Comparison of ENCODE assay signal across 21 cellular contexts in the genomic region with DNA sequence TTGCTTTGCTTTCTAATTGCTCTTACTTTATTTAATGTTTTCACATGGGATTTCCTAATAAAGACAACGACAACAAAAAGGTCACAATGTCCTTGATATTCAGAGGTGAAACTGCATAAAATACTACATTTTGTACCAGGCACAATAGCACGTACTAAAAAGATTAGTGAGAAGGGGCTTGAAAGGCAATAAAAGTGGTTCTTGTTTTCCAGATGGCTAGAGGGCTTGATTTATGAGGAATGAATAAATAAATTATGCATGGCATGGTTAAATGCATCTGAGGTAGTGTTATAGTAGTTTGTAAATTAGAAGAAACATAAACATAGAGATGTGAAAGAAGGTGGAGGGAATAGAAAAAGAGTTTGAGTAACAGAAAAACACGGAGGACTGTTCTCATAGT.
A peak's percentile ranks its signal among the peaks of the same experiment; 100 is the strongest.
DNase-seq lines count a peak whose midpoint lies in the region; ATAC-seq, FAIRE-seq and TF ChIP-seq lines count a peak whose summit lies in the region.
"Had no signal": no experiment of that assay in that cellular context is flagged by ENCODE, and none has a peak within 500 bp of the region (broad histone marks: within the 10 kb centered on the region; RNA-seq: fewer than 3 reads in every experiment).

No MANE protein-coding gene starts in this region.

- no TSS peak for BruUV-seq in PC-3 (replicated peaks; lab: Mats Ljungman, UMichigan)

- no peaks in the 10 kb centered on the region for H3F3A ChIP-seq in PC-3 (ENCODE audit: low read length, unreplicated experiment)

- no peak overlapping the region for H3K27ac ChIP-seq in HEK293 (ENCODE audit: extremely low read depth, low read depth, low read length)
- no peak overlapping the region for H3K27ac ChIP-seq in astrocyte (ENCODE audit: low read depth, low read length)
- no peak overlapping the region for H3K27ac ChIP-seq in right atrium auricular region
- H3K27ac ChIP-seq in PC-3 (ENCODE audit: low read length) = no peak overlapping the region
- H3K27ac ChIP-seq: BLaER1 treated with 17β-estradiol and CSF1 and Interleukin-3, amounts not matched to agents 10 nM and 100 nM; C4-2B had no signal

- H3K4me3 Mint-ChIP-seq in astrocyte (ENCODE audit: unreplicated experiment) = no peak overlapping the region
- H3K4me3 Mint-ChIP-seq in nephron = no peak overlapping the region
- H3K4me3 Mint-ChIP-seq: B cell; CD4-positive, alpha-beta T cell; CD8-positive, alpha-beta T cell had no signal

- CTCF ChIA-PET in HEK293 (lab: Yijun Ruan, JAX) = no interaction called here
- CTCF ChIA-PET in PC-3 (lab: Charles Lee) = no interaction called here

- H3K36me3 Mint-ChIP-seq in astrocyte (ENCODE audit: low read depth, unreplicated experiment) (peaks cover 2% of the 10 kb centered on the region), nephron (ENCODE audit: low read depth) (no peaks in the 10 kb centered on the region)
- H3K36me3 Mint-ChIP-seq: CD8-positive, alpha-beta T cell had no signal

- no peaks in the 10 kb centered on the region for H3K27me3 Mint-ChIP-seq in astrocyte (ENCODE audit: low read depth, unreplicated experiment)
- no peaks in the 10 kb centered on the region for H3K27me3 Mint-ChIP-seq in nephron (ENCODE audit: low read depth)
- H3K27me3 Mint-ChIP-seq: B cell; CD4-positive, alpha-beta T cell had no signal

- no peak overlapping the region for H2AFZ ChIP-seq in astrocyte (ENCODE audit: low read depth, low read length)
- no peak overlapping the region for H2AFZ ChIP-seq in PC-3 (ENCODE audit: low read length)

- H3K36me3 ChIP-seq in HEK293 (ENCODE audit: control insufficient read depth in 2 of 2, insufficient read depth in 1 of 2, low read length in 2 of 2) (no peaks in the 10 kb centered on the region), astrocyte (ENCODE audit: insufficient read depth, low read length) (no peaks in the 10 kb centered on the region), right atrium auricular region (no peaks in the 10 kb centered on the region), PC-3 (ENCODE audit: low read depth, low read length) (no peaks in the 10 kb centered on the region)

- peak; percentile 99 for FAIRE-seq in astrocyte (lab: Jason Lieb, UNC)
- FAIRE-seq: A204.1, D721Med, G401.6 had no signal

- H3K4me1 Mint-ChIP-seq in astrocyte (ENCODE audit: low read depth, unreplicated experiment) (peaks cover 7% of the 10 kb centered on the region), nephron (peaks cover 10% of the 10 kb centered on the region)
- H3K4me1 Mint-ChIP-seq: B cell had no signal

- H3K9me3 ChIP-seq in HEK293 (ENCODE audit: control insufficient read depth, insufficient read depth, low read depth, low read length) (no peaks in the 10 kb centered on the region), astrocyte (ENCODE audit: insufficient read depth, low read depth, low read length) (no peaks in the 10 kb centered on the region), right atrium auricular region (no peaks in the 10 kb centered on the region), PC-3 (ENCODE audit: low read length) (no peaks in the 10 kb centered on the region)
- H3K9me3 ChIP-seq: Caco-2 had no signal

- intact Hi-C loops in PC-3 (cut with micrococcal nuclease) = no loop called here

- ATAC-seq in esophagus mucosa (no peak), PC-3 (no peak)
- ATAC-seq: CD8-positive, alpha-beta T cell had no signal

- no peak overlapping the region for H3K4me2 ChIP-seq in astrocyte (ENCODE audit: low read length)
- no peak overlapping the region for H3K4me2 ChIP-seq in PC-3 (ENCODE audit: low read length)
- H3K4me2 ChIP-seq: BLaER1 treated with 17β-estradiol and CSF1 and Interleukin-3, amounts not matched to agents 10 nM and 100 nM had no signal

- H3K27ac Mint-ChIP-seq in astrocyte (ENCODE audit: unreplicated experiment) = no peak overlapping the region
- peak overlapping the region in 2 of 3 experiments; percentile 37 to 84 for H3K27ac Mint-ChIP-seq in nephron
- H3K27ac Mint-ChIP-seq: B cell; CD4-positive, alpha-beta T cell; CD8-positive, alpha-beta T cell had no signal

- POLR2A ChIA-PET in HEK293 (lab: Yijun Ruan, JAX) = no interaction called here
- POLR2A ChIA-PET in PC-3 (lab: Charles Lee; ENCODE audit: unreplicated experiment) = no interaction called here

- no peak overlapping the region for H3K9ac ChIP-seq in astrocyte (ENCODE audit: low read length)
- no peak overlapping the region for H3K9ac ChIP-seq in PC-3 (ENCODE audit: low read length)
- H3K9ac ChIP-seq: BLaER1 treated with 17β-estradiol and CSF1 and Interleukin-3, amounts not matched to agents 10 nM and 100 nM had no signal

- H3K9me3 Mint-ChIP-seq in astrocyte (ENCODE audit: unreplicated experiment) = no peaks in the 10 kb centered on the region
- no peaks in the 10 kb centered on the region for H3K9me3 Mint-ChIP-seq in nephron
- H3K9me3 Mint-ChIP-seq: CD4-positive, alpha-beta T cell; CD8-positive, alpha-beta T cell had no signal

- TF ChIP-seq CTCF in HEK293 (tag by site-specific recombination; IDR thresholded peaks at IDR 0.05) (no peak), astrocyte (IDR thresholded peaks at IDR 0.05; ENCODE audit: insufficient read depth, low read depth, low read length) (no peak), nephron (IDR thresholded peaks at IDR 0.05; ENCODE audit: unreplicated experiment in 3 of 3) (no peak), right atrium auricular region (IDR thresholded peaks at IDR 0.05) (no peak), PC-3 (conservative IDR thresholded peaks at IDR 0.05; ENCODE audit: low read depth, low read length) (no peak)

- H3K27me3 ChIP-seq in astrocyte (ENCODE audit: insufficient read depth, low read length) (no peaks in the 10 kb centered on the region), right atrium auricular region (no peaks in the 10 kb centered on the region), PC-3 (ENCODE audit: low read length) (no peaks in the 10 kb centered on the region)

- no peaks in the 10 kb centered on the region for H3K9me2 ChIP-seq in PC-3 (replicated peaks; ENCODE audit: low read length)

- H3K4me1 ChIP-seq in HEK293 (ENCODE audit: control insufficient read depth, insufficient read depth, low read length) = no peaks in the 10 kb centered on the region
- H3K4me1 ChIP-seq in astrocyte (ENCODE audit: insufficient read depth, low read length) = no peaks in the 10 kb centered on the region
- no peaks in the 10 kb centered on the region for H3K4me1 ChIP-seq in right atrium auricular region
- no peaks in the 10 kb centered on the region for H3K4me1 ChIP-seq in PC-3 (ENCODE audit: insufficient read depth, low read length)
- H3K4me1 ChIP-seq: BLaER1 treated with 17β-estradiol and CSF1 and Interleukin-3, amounts not matched to agents 10 nM and 100 nM; Caco-2 had no signal

- H3K4me3 ChIP-seq in HEK293 (ENCODE audit: low read depth, low read length) (no peak overlapping the region), astrocyte (ENCODE audit: insufficient read depth, low read depth, low read length) (no peak overlapping the region), right atrium auricular region (no peak overlapping the region), PC-3 (ENCODE audit: low read length) (no peak overlapping the region)
- H3K4me3 ChIP-seq: BLaER1 treated with 17β-estradiol and CSF1 and Interleukin-3, amounts not matched to agents 10 nM and 100 nM had no signal

- H4K20me1 ChIP-seq in astrocyte (ENCODE audit: insufficient read depth, low read length) (no peaks in the 10 kb centered on the region), PC-3 (ENCODE audit: low read length) (no peaks in the 10 kb centered on the region)

- H3K79me2 ChIP-seq in astrocyte (ENCODE audit: insufficient read depth, low read length) (no peaks in the 10 kb centered on the region), PC-3 (ENCODE audit: low read length) (no peaks in the 10 kb centered on the region)

- DNase-seq in astrocyte (ENCODE audit: low read depth) (no peak), right atrium auricular region (ENCODE audit: low spot score) (no peak), PC-3 (no peak)
- no peak for DNase-seq in activated CD4-positive, alpha-beta T cell treated with anti-CD3 and anti-CD28 coated beads for 4 hours
- DNase-seq: 8988T; AML-193; Caco-2; Calu3; CD4-positive, alpha-beta T cell; CD8-positive, alpha-beta T cell; DMS79 treated with DMSO at 0.1 percent for 48 hours; GF-D8 had no signal

TF ChIP-seq in HEK293, 187 proteins besides CTCF, POLR2A, EP300 and RAD21 (continues in another document):
- TF ChIP-seq ZNF24 (tag by site-specific recombination; IDR thresholded peaks at IDR 0.05) = no peak
- TF ChIP-seq, protein P1, sequence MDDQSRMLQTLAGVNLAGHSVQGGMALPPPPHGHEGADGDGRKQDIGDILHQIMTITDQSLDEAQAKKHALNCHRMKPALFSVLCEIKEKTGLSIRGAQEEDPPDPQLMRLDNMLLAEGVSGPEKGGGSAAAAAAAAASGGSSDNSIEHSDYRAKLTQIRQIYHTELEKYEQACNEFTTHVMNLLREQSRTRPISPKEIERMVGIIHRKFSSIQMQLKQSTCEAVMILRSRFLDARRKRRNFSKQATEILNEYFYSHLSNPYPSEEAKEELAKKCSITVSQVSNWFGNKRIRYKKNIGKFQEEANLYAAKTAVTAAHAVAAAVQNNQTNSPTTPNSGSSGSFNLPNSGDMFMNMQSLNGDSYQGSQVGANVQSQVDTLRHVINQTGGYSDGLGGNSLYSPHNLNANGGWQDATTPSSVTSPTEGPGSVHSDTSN (CRISPR knock-in tag; IDR thresholded peaks at IDR 0.05) = no peak
- TF ChIP-seq, protein P2, sequence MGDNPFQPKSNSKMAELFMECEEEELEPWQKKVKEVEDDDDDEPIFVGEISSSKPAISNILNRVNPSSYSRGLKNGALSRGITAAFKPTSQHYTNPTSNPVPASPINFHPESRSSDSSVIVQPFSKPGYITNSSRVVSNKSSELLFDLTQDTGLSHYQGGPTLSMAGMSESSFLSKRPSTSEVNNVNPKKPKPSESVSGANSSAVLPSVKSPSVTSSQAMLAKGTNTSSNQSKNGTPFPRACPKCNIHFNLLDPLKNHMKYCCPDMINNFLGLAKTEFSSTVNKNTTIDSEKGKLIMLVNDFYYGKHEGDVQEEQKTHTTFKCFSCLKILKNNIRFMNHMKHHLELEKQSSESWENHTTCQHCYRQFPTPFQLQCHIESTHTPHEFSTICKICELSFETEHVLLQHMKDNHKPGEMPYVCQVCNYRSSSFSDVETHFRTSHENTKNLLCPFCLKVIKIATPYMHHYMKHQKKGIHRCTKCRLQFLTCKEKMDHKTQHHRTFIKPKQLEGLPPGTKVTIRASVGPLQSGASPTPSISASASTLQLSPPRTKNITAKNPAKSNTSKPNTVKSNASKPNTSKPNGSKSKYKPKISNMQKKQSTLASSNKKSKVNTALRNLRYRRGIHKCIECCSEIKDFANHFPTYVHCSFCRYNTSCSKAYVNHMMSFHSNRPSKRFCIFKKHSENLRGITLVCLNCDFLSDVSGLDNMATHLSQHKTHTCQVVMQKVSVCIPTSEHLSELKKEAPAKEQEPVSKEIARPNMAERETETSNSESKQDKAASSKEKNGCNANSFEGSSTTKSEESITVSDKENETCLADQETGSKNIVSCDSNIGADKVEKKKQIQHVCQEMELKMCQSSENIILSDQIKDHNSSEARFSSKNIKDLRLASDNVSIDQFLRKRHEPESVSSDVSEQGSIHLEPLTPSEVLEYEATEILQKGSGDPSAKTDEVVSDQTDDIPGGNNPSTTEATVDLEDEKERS (tag by site-specific recombination; IDR thresholded peaks at IDR 0.05) = no peak
